23 cellular contexts compared by ENCODE assay signal in the genomic region with DNA sequence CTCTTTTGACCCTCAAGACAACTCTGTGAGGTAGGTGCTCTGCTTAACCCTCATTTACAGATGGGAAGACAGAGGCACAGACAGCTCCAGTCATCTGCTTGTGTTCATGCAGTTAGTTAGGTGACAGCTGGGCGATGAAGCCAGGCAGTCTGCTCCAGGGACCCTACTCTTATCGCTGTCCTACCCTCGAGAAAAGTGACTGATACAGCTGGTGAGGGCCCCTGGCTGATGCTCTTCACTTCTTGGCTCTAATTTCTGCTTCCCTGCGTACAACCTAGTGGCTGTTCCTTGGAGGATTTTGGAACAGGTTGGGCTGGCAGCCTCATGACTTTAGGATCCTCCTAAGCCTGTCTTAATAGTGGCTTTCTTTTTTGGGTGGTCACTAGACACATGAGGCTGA. TPM values are rescaled to one million over a fixed set of nuclear protein-coding genes. Genes with fewer than 3 reads are reported as not detected.
"Had no signal": no experiment of that assay in that cellular context is flagged by ENCODE, and none has a peak within 500 bp of the region (broad histone marks: within the 10 kb centered on the region; RNA-seq: fewer than 3 reads in every experiment).

No MANE protein-coding gene starts in this region.

- H3K27ac ChIP-seq: tibial artery had no signal

- H3K36me3 ChIP-seq: tibial artery had no signal

- H3K27ac Mint-ChIP-seq: activated B cell treated with CpG ODN at 0.5 μM for 24 hours; activated CD4-positive, alpha-beta memory T cell treated with anti-CD3 and anti-CD28 coated beads, Interleukin-2, amount 10 ng/mL, durations not matched to agents 7 days and 5 days; activated naive CD8-positive, alpha-beta T cell treated with anti-CD3 and anti-CD28 coated beads for 36 hours; activated T-helper 17 cell treated with anti-CD3 and anti-CD28 coated beads, Interleukin-2, amount 50 U/mL, for 72 hours; dendritic cell treated with granulocyte-macrophage colony-stimulating factor and Interleukin-4, amounts not matched to agents 40 ng/mL and 50 ng/mL, for 4 days; effector memory CD8-positive, alpha-beta T cell; nephron progenitor cell; T-cell had no signal

- DNase-seq: activated B cell treated with CpG ODN at 0.5 μM for 24 hours; activated CD4-positive, alpha-beta memory T cell treated with anti-CD3 and anti-CD28 coated beads, Interleukin-2, amount 10 ng/mL, durations not matched to agents 7 days and 5 days; activated CD4-positive, alpha-beta T cell treated with anti-CD3 and anti-CD28 coated beads for 4 hours; activated CD8-positive, alpha-beta memory T cell treated with anti-CD3 and anti-CD28 coated beads, Interleukin-2, amount 10 ng/mL, durations not matched to agents 7 days and 5 days; activated naive CD4-positive, alpha-beta T cell; activated naive CD8-positive, alpha-beta T cell treated with anti-CD3 and anti-CD28 coated beads for 36 hours; amniotic stem cell; effector memory CD8-positive, alpha-beta T cell; foreskin fibroblast; hypothalamus; islet precursor cell; mammary epithelial cell; nephron progenitor cell; retina; stimulated activated CD4-positive, alpha-beta T cell treated with anti-CD3 and anti-CD28 coated beads, Interleukin-2, amount 100 ng/mL, for 24 hours; stimulated activated naive CD8-positive, alpha-beta T cell treated with anti-CD3 and anti-CD28 coated beads, Interleukin-15, Interleukin-2, amounts not matched to agents 100 U/mL and 50 U/mL, for 24 hours; substantia nigra; T-cell; T-helper 9 cell; tibial artery had no signal

- H3K4me3 Mint-ChIP-seq: activated B cell treated with CpG ODN at 0.5 μM for 24 hours; activated CD4-positive, alpha-beta memory T cell treated with anti-CD3 and anti-CD28 coated beads, Interleukin-2, amount 10 ng/mL, durations not matched to agents 7 days and 5 days; activated CD8-positive, alpha-beta memory T cell treated with anti-CD3 and anti-CD28 coated beads, Interleukin-2, amount 10 ng/mL, durations not matched to agents 7 days and 5 days; activated naive CD8-positive, alpha-beta T cell treated with anti-CD3 and anti-CD28 coated beads for 36 hours; activated T-helper 17 cell treated with anti-CD3 and anti-CD28 coated beads, Interleukin-2, amount 50 U/mL, for 72 hours; dendritic cell treated with granulocyte-macrophage colony-stimulating factor and Interleukin-4, amounts not matched to agents 40 ng/mL and 50 ng/mL, for 4 days; effector memory CD8-positive, alpha-beta T cell; nephron progenitor cell; T-cell had no signal

- H3K9me3 ChIP-seq: tibial artery had no signal

- H3K4me1 ChIP-seq: tibial artery had no signal

- H3K4me1 Mint-ChIP-seq: activated B cell treated with CpG ODN at 0.5 μM for 24 hours; activated CD4-positive, alpha-beta memory T cell treated with anti-CD3 and anti-CD28 coated beads, Interleukin-2, amount 10 ng/mL, durations not matched to agents 7 days and 5 days; activated CD8-positive, alpha-beta memory T cell treated with anti-CD3 and anti-CD28 coated beads, Interleukin-2, amount 10 ng/mL, durations not matched to agents 7 days and 5 days; activated naive CD8-positive, alpha-beta T cell treated with anti-CD3 and anti-CD28 coated beads for 36 hours; activated T-helper 17 cell treated with anti-CD3 and anti-CD28 coated beads, Interleukin-2, amount 50 U/mL, for 72 hours; T-cell had no signal

- H3K36me3 Mint-ChIP-seq: activated CD8-positive, alpha-beta memory T cell treated with anti-CD3 and anti-CD28 coated beads, Interleukin-2, amount 10 ng/mL, durations not matched to agents 7 days and 5 days; activated naive CD8-positive, alpha-beta T cell treated with anti-CD3 and anti-CD28 coated beads for 36 hours; T-cell had no signal

- H3K4me3 ChIP-seq: tibial artery had no signal

- H3K9me3 Mint-ChIP-seq: activated B cell treated with CpG ODN at 0.5 μM for 24 hours; activated CD4-positive, alpha-beta memory T cell treated with anti-CD3 and anti-CD28 coated beads, Interleukin-2, amount 10 ng/mL, durations not matched to agents 7 days and 5 days; activated naive CD8-positive, alpha-beta T cell treated with anti-CD3 and anti-CD28 coated beads for 36 hours; activated T-helper 17 cell treated with anti-CD3 and anti-CD28 coated beads, Interleukin-2, amount 50 U/mL, for 72 hours; dendritic cell treated with granulocyte-macrophage colony-stimulating factor and Interleukin-4, amounts not matched to agents 40 ng/mL and 50 ng/mL, for 4 days; effector memory CD8-positive, alpha-beta T cell; nephron progenitor cell; T-cell had no signal

RNA-seq across cellular contexts. Expression of a gene that starts 12.9 kb away (rescaled TPM):
- total RNA-seq: activated CD8-positive, alpha-beta memory T cell treated with anti-CD3 and anti-CD28 coated beads, Interleukin-2, amount 10 ng/mL, durations not matched to agents 7 days and 5 days had no signal

RNA-seq across cellular contexts. Expression of a gene that starts 41.9 kb away (rescaled TPM):
- total RNA-seq: urinary bladder had no signal
